ENCODE assay signal across 8 cellular contexts in genomic region chr11:67401495-67402191, GRCh38. TPM values are rescaled to one million over a fixed set of nuclear protein-coding genes. Genes with fewer than 3 reads are reported as not detected.
DNase-seq lines count a peak whose midpoint lies in the region; ATAC-seq, FAIRE-seq and TF ChIP-seq lines count a peak whose summit lies in the region.

Gene PPP1CA, minus strand, starts transcription at chr11:67401858. Its CDS starts 76 bp downstream, at chr11:67401782.

- peak within 1 kb of the TSS; percentile 95 for H2AK5ac ChIP-seq in IMR-90 (ENCODE audit: low read depth, low read length)

- peak within 1 kb of the TSS; percentile 99 for H2AK9ac ChIP-seq in IMR-90 (replicated peaks; ENCODE audit: low read depth, low read length, poor library complexity)

- no peak for FAIRE-seq in D721Med (lab: Jason Lieb, UNC)

- dilution Hi-C loops in IMR-90 (cut with HindIII; ENCODE audit: low sequenced_read_pairs, unreplicated experiment), result no loop called here

- POLR2A ChIA-PET in IMR-90 (lab: Charles Lee; ENCODE audit: unreplicated experiment), result interaction anchor here (0.6 to 1.2 kb wide), 5 partner anchors 10 to 132 kb away, joined by 3 to 4 read pairs (median 3); partner anchors contain the start of gene TMEM134

- no peaks in the 10 kb centered on the region for H3K9me1 ChIP-seq in IMR-90 (ENCODE audit: insufficient read depth, low read length)

- H2AFZ ChIP-seq in IMR-90 (replicated peaks; ENCODE audit: low read length, poor library complexity), result peak within 1 kb of the TSS; percentile 99

- H3K27ac ChIP-seq in IMR-90 (ENCODE audit: insufficient read depth, low read length), result peak within 1 kb of the TSS; percentile 95

- TF ChIP-seq CTCF in D721Med (IDR thresholded peaks at IDR 0.05; ENCODE audit: insufficient read depth, missing control alignments), result no peak
- peak; percentile 36 for TF ChIP-seq CTCF in IMR-90 (conservative IDR thresholded peaks at IDR 0.05; ENCODE audit: low read depth, low read length)
- peak; percentile 10 for TF ChIP-seq CTCF in epithelial cell of esophagus (IDR thresholded peaks at IDR 0.05; ENCODE audit: insufficient read depth, low read depth, low read length, missing control alignments)
- TF ChIP-seq CTCF in mucosa of descending colon (IDR thresholded peaks at IDR 0.05), result peak; percentile 88

- peaks cover 17 to 35% of the 10 kb centered on the region in 2 experiments; a peak in 3 of 4 replicates for H3K79me1 ChIP-seq in IMR-90 (ENCODE audit: low read depth in 1 of 2, low read length in 2 of 2)

- H2BK120ac ChIP-seq in IMR-90 (ENCODE audit: low read depth, low read length), result peak within 1 kb of the TSS; percentile 91

- peaks cover 13% of the 10 kb centered on the region for H3K4me1 ChIP-seq in IMR-90 (ENCODE audit: control insufficient read depth, insufficient read depth, low read length)
- H3K4me1 ChIP-seq in mucosa of descending colon (ENCODE audit: low read depth), result peaks cover 28% of the 10 kb centered on the region

- TF ChIP-seq RAD21 in IMR-90 (IDR thresholded peaks at IDR 0.05; ENCODE audit: low read length), result peak; percentile 35

- H4K8ac ChIP-seq in IMR-90 (ENCODE audit: low read depth in 2 of 2, low read length in 2 of 2), result peak within 1 kb of the TSS; percentile 97 to 100

- intact Hi-C loops in IMR-90 (cut with micrococcal nuclease) (loop anchor here (2.0 kb wide), 1 partner anchor 107 kb away; the partner anchor contains the start of gene CDK2AP2), mucosa of descending colon (cut with DNase I, micrococcal nuclease) (no loop called here)

- peak; percentile 98 for DNase-seq in D721Med (ENCODE audit: insufficient read length, low spot score)
- peak; percentile 79 for DNase-seq in IMR-90
- DNase-seq in OCI-M2 (lab: John Stamatoyannopoulos, UW; ENCODE audit: unreplicated experiment), result peak; percentile 6
- peak; percentile 86 for DNase-seq in activated T-cell treated with anti-CD3 and anti-CD28 coated beads for 24 hours (ENCODE audit: low read depth)
- peak; percentile 90 for DNase-seq in epithelial cell of esophagus (ENCODE audit: low read depth)
- peak; percentile 92 to 95 (median 95) for DNase-seq in mucosa of descending colon
- DNase-seq in stimulated activated CD8-positive, alpha-beta memory T cell treated with anti-CD3 and anti-CD28 coated beads, Interleukin-4, amount 100 ng/mL, for 1 hour (ENCODE audit: low read depth in 2 of 2, low spot score in 1 of 2), result peak; percentile 79 to 91

- peak; percentile 85 for TF ChIP-seq POLR2A in IMR-90 (IDR thresholded peaks at IDR 0.05; ENCODE audit: low read depth, low read length)

- CTCF ChIA-PET in IMR-90 (lab: Yijun Ruan, JAX), result interaction anchor here (0.7 to 1.5 kb wide), 6 partner anchors 9 to 71 kb away, joined by 3 to 7 read pairs (median 4); partner anchors contain the start of genes RAD9A and TMEM134

- peak within 1 kb of the TSS; percentile 92 for H4K91ac ChIP-seq in IMR-90 (ENCODE audit: insufficient read depth, low read depth, low read length)

- in situ Hi-C loops in IMR-90 (cut with MboI; ENCODE audit: low sequenced_read_pairs), result no loop called here

- no peaks in the 10 kb centered on the region for H3K27me3 ChIP-seq in IMR-90 (ENCODE audit: control insufficient read depth, insufficient read depth, low read length)

- H3K4me2 ChIP-seq in IMR-90 (ENCODE audit: low read depth, low read length), result peak within 1 kb of the TSS; percentile 98

- H4K5ac ChIP-seq in IMR-90 (ENCODE audit: low read depth, low read length), result peak within 1 kb of the TSS; percentile 100

- H3K4me3 ChIP-seq in IMR-90 (ENCODE audit: insufficient read depth, low read depth, low read length) (peak within 1 kb of the TSS; percentile 72), epithelial cell of esophagus (ENCODE audit: low read length) (peak within 1 kb of the TSS; percentile 82), mucosa of descending colon (peak within 1 kb of the TSS; percentile 76)

- H2BK20ac ChIP-seq in IMR-90 (ENCODE audit: low read depth, low read length), result no peak within 1 kb of the TSS

- H3K23ac ChIP-seq in IMR-90 (ENCODE audit: low read depth, low read length), result peak within 1 kb of the TSS; percentile 86

- peak within 1 kb of the TSS; percentile 90 for H3K56ac ChIP-seq in IMR-90 (ENCODE audit: extremely low read depth, insufficient read depth, low read length)

- H4K20me1 ChIP-seq in IMR-90 (ENCODE audit: insufficient read depth, low read length), result peaks cover 30% of the 10 kb centered on the region

- peak within 1 kb of the TSS; percentile 94 for H2BK5ac ChIP-seq in IMR-90 (ENCODE audit: low read depth, low read length, poor library complexity, severe bottlenecking)

- peak within 1 kb of the TSS; percentile 99 for H3K18ac ChIP-seq in IMR-90 (ENCODE audit: low read depth, low read length)

- ATAC-seq in GM21447 (IDR thresholded peaks at IDR 0.05; ENCODE audit: unreplicated experiment) (peak; percentile 44), IMR-90 (ENCODE audit: low read depth) (peak; percentile 94), mucosa of descending colon (peak; percentile 90)

- H3K36me3 ChIP-seq in IMR-90 (ENCODE audit: control insufficient read depth, insufficient read depth, low read length) (peaks cover 34% of the 10 kb centered on the region), mucosa of descending colon (ENCODE audit: low read depth) (peaks cover 8% of the 10 kb centered on the region)

- H3K9me3 ChIP-seq in IMR-90 (ENCODE audit: control insufficient read depth, insufficient read depth, low read length), result no peaks in the 10 kb centered on the region
- H3K9me3 ChIP-seq in mucosa of descending colon, result no peaks in the 10 kb centered on the region

- H3K4ac ChIP-seq in IMR-90 (ENCODE audit: low read depth, low read length), result peak within 1 kb of the TSS; percentile 97

- H2BK15ac ChIP-seq in IMR-90 (ENCODE audit: low read depth, low read length), result peak within 1 kb of the TSS; percentile 72; the same call in 1 of the 3 replicates

- no TSS peak for BruUV-seq in IMR-90 (replicated peaks; lab: Mats Ljungman, UMichigan)

- H3K14ac ChIP-seq in IMR-90 (replicated peaks; ENCODE audit: low read depth, low read length), result peak within 1 kb of the TSS; percentile 99

- peak within 1 kb of the TSS; percentile 86 for H3K9ac ChIP-seq in IMR-90 (ENCODE audit: low read depth, low read length)

- 1% methylated on average over 17 of the region's 73 CpGs; no CpG with 5 or more reads in 1 of the 2 experiments for WGBS in IMR-90 (ENCODE audit: extremely low coverage in 2 of 2, insufficient read length in 1 of 2), 2 experiments

TF ChIP-seq in IMR-90, 13 proteins besides CTCF, POLR2A, EP300 and RAD21:
- TF ChIP-seq RFX5 (IDR thresholded peaks at IDR 0.05; ENCODE audit: low read depth, low read length), result no peak
- no peak for TF ChIP-seq FOS (IDR thresholded peaks at IDR 0.05; ENCODE audit: low read depth, low read length)
- peak; percentile 59; the same call in 1 of the 2 replicates for TF ChIP-seq MXI1 (IDR thresholded peaks at IDR 0.05; ENCODE audit: borderline replicate concordance, low read depth, low read length)
- TF ChIP-seq MAZ (IDR thresholded peaks at IDR 0.05; ENCODE audit: borderline replicate concordance, low read depth, low read length), result peak; percentile 65; the same call in 1 of the 2 replicates
- peak; percentile 9; the same call in 1 of the 2 replicates for TF ChIP-seq SMC3 (IDR thresholded peaks at IDR 0.05; ENCODE audit: low read depth, low read length)
- no peak for TF ChIP-seq MAFK (IDR thresholded peaks at IDR 0.05; ENCODE audit: low read depth, low read length)

RNA-seq across cellular contexts. Expression of gene PPP1CA, which starts in this region (rescaled TPM):
- total RNA-seq in IMR-90 (2012; rRNA removed), result 294 and 313 TPM in 2 replicates
- polyA plus RNA-seq in IMR-90 (2012; rRNA removed), result 228 and 260 TPM in 2 replicates
- 268 and 304 TPM in 2 replicates for polyA plus RNA-seq in IMR-90 (2012; cell fraction: cytosol; rRNA removed)
- 122 and 203 TPM in 2 replicates for polyA plus RNA-seq in IMR-90 (2012; cell fraction: nucleus; rRNA removed; ENCODE audit: low replicate concordance)
- 100 to 1,000 TPM; 130 to 239 (median 209) TPM for total RNA-seq in mucosa of descending colon

Comparison
In these comparisons a context has a peak if more than half of its experiments do, and no peak if none do; other contexts are left out.
1. Peak in every context shown above with its lines: DNase-seq, ATAC-seq, H3K4me3 ChIP-seq and H3K27ac ChIP-seq.
2. DNase-seq: peak in every context shown above with its lines; median percentile 98 in D721Med; 95 in mucosa of descending colon; 90 in epithelial cell of esophagus; 86 in activated T-cell treated with anti-CD3 and anti-CD28 coated beads for 24 hours; 85 in stimulated activated CD8-positive, alpha-beta memory T cell treated with anti-CD3 and anti-CD28 coated beads, Interleukin-4, amount 100 ng/mL, for 1 hour; 79 in IMR-90; 6 in OCI-M2.
3. ATAC-seq: peak in every context shown above with its lines; median percentile 94 in IMR-90; 90 in mucosa of descending colon; 44 in GM21447.